Comparison of ENCODE assay signal across 20 cellular contexts in the genomic region with DNA sequence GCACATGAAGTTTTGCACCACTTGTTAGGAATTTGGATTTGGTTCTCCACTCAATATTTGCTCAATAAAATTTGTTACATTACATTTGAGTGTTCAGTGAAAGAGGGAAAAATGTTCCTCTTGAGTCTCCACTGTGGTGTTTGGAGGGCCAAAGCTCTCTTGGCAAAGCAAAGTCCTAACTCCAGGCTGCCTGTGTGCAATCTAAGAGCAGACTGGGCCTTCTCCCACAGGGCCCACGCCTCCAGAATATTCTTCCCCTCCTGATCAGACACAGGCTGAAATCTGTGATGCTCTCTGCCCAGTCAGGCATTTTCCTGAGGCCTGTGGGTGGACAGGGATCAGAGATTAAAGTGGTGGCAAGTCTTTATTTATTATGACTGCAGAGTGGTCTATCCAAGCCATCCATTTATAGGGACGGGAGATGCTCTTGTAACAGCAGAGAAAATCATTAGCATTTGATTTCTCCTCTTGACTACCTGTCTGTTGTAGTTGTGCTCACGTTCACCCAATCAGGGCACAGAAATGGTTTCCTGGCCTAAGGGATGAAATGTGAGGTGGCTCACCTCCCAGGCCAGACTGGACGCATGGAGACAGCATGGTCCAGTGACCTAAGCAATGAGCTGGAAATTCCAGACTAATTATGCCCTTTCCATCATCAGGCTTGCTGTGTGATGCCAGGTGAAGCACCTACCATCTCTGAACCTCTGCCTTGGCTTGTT.
"Had no signal": no experiment of that assay in that cellular context is flagged by ENCODE, and none has a peak within 500 bp of the region (broad histone marks: within the 10 kb centered on the region; RNA-seq: fewer than 3 reads in every experiment).

No MANE protein-coding gene starts in this region.

- H3K4me3 ChIP-seq: MG63, SJSA1, SK-N-MC had no signal

- H3K27ac ChIP-seq: SJSA1, SK-N-MC had no signal

- H3K27me3 ChIP-seq: MG63, SJSA1 had no signal

- H3K36me3 ChIP-seq: MG63, SJSA1 had no signal

- ATAC-seq: Panc1, PC-3 had no signal

- DNase-seq: KBM-7, MG63, NCI-H1092, NCI-H1436, NCI-H187, NCI-H2029, NCI-H2081 treated with DMSO at 0.1 percent for 48 hours, NCI-H2171, NCI-H226, NCI-H446, NCI-H510A, NCI-H524 treated with DMSO at 0.1 percent for 48 hours, NCI-H69, NCI-H774, PC-3, Right ventricle myocardium superior, SIG-M5 had no signal

- H3K9me3 ChIP-seq: MG63, SJSA1 had no signal

- H3K4me1 ChIP-seq: SJSA1 had no signal
